In genomic region chr11:33692013-33692504, GRCh38 we compare ENCODE assay signal across 9 cellular contexts. TPM values are rescaled to one million over a fixed set of nuclear protein-coding genes. Genes with fewer than 3 reads are reported as not detected.
DNase-seq lines count a peak whose midpoint lies in the region; ATAC-seq and TF ChIP-seq lines count a peak whose summit lies in the region.
"Had no signal": no experiment of that assay in that cellular context is flagged by ENCODE, and none has a peak within 500 bp of the region (broad histone marks: within the 10 kb centered on the region; RNA-seq: fewer than 3 reads in every experiment).

No MANE protein-coding gene starts in this region.

- no peak for TF ChIP-seq CTCF in HEK293 (tag by site-specific recombination; IDR thresholded peaks at IDR 0.05)

- H3K27me3 Mint-ChIP-seq in activated T-cell treated with anti-CD3 and anti-CD28 coated beads, Interleukin-2, amount 50 U/mL, for 24 hours: peaks cover 6% of the 10 kb centered on the region

- DNase-seq in SW480 (ENCODE audit: low spot score) (peak; percentile 89), glomerular visceral epithelial cell (ENCODE audit: extremely low spot score) (peak; percentile 97), posterior vena cava (ENCODE audit: low spot score) (peak; percentile 90), NCI-H1436 (lab: John Stamatoyannopoulos, UW) (no peak), germinal center (ENCODE audit: low spot score) (no peak)
- DNase-seq in activated T-cell treated with anti-CD3 and anti-CD28 coated beads, Interleukin-2, amount 50 U/mL, for 24 hours: no peak

- no peak overlapping the region for H3K27ac Mint-ChIP-seq in activated T-cell treated with anti-CD3 and anti-CD28 coated beads, Interleukin-2, amount 50 U/mL, for 24 hours

- H3K27ac ChIP-seq in HEK293 (ENCODE audit: extremely low read depth, low read depth, low read length): no peak overlapping the region
- H3K27ac ChIP-seq: neutrophil had no signal

- H3K4me3 ChIP-seq in HEK293 (ENCODE audit: low read depth, low read length): peak overlapping the region; percentile 2

- no peaks in the 10 kb centered on the region for H3K9me3 ChIP-seq in HEK293 (ENCODE audit: control insufficient read depth, insufficient read depth, low read depth, low read length)
- H3K9me3 ChIP-seq: neutrophil had no signal

- H3K36me3 Mint-ChIP-seq in activated T-cell treated with anti-CD3 and anti-CD28 coated beads, Interleukin-2, amount 50 U/mL, for 24 hours (ENCODE audit: low read depth): no peaks in the 10 kb centered on the region

- POLR2A ChIA-PET in HEK293 (lab: Yijun Ruan, JAX): interaction anchor here (1.0 to 2.3 kb wide), 3 partner anchors 9 to 661 kb away, joined by 3 to 20 read pairs (median 17); partner anchors contain the start of genes C11orf91 and CD59

- peaks cover 3% of the 10 kb centered on the region for H3K9me3 Mint-ChIP-seq in activated T-cell treated with anti-CD3 and anti-CD28 coated beads, Interleukin-2, amount 50 U/mL, for 24 hours

- no peak for ATAC-seq in GM21825 (IDR thresholded peaks at IDR 0.05; ENCODE audit: unreplicated experiment)

- CTCF ChIA-PET in HEK293 (lab: Yijun Ruan, JAX): interaction anchor here (0.5 to 2.7 kb wide), 9 partner anchors 21 to 1000 kb away, joined by 3 to 11 read pairs (median 4); no protein-coding TSS in a partner anchor

- H3K36me3 ChIP-seq in HEK293 (ENCODE audit: control insufficient read depth in 2 of 2, insufficient read depth in 1 of 2, low read length in 2 of 2): no peaks in the 10 kb centered on the region
- H3K36me3 ChIP-seq: neutrophil had no signal

- peaks cover 3% of the 10 kb centered on the region for H3K4me1 ChIP-seq in HEK293 (ENCODE audit: control insufficient read depth, insufficient read depth, low read length)

- H3K4me3 Mint-ChIP-seq in activated T-cell treated with anti-CD3 and anti-CD28 coated beads, Interleukin-2, amount 50 U/mL, for 24 hours: no peak overlapping the region

- intact Hi-C loops in posterior vena cava (cut with DNase I): loop anchor here in 1 of 2 donors (5.0 kb wide), 1 partner anchor 45 kb away; the partner anchor contains the start of gene CD59

- H3K4me1 Mint-ChIP-seq in activated T-cell treated with anti-CD3 and anti-CD28 coated beads, Interleukin-2, amount 50 U/mL, for 24 hours (ENCODE audit: low read depth): peaks cover 25% of the 10 kb centered on the region

TF ChIP-seq in HEK293, 187 proteins besides CTCF, POLR2A, EP300 and RAD21 (continues in another document):
- TF ChIP-seq ZNF560 (tag by site-specific recombination; IDR thresholded peaks at IDR 0.05; ENCODE audit: borderline replicate concordance) (no peak), ZNF174 (tag by site-specific recombination; IDR thresholded peaks at IDR 0.05) (no peak), ZSCAN5A (tag by site-specific recombination; IDR thresholded peaks at IDR 0.05) (no peak), ZNF114 (tag by site-specific recombination; IDR thresholded peaks at IDR 0.05) (no peak), TCF7L2 (IDR thresholded peaks at IDR 0.05; ENCODE audit: borderline replicate concordance, low read depth, low read length) (no peak), ZNF785 (tag by site-specific recombination; IDR thresholded peaks at IDR 0.05) (no peak), OVOL3 (tag by site-specific recombination; IDR thresholded peaks at IDR 0.05) (no peak), KLF8 (tag by site-specific recombination; IDR thresholded peaks at IDR 0.05) (peak; percentile 26; the same call in 1 of the 2 replicates), ZNF830 (tag by site-specific recombination; IDR thresholded peaks at IDR 0.05; ENCODE audit: low read depth) (no peak), HOXC10 (CRISPR knock-in tag; IDR thresholded peaks at IDR 0.05) (no peak), ZNF366 (tag by site-specific recombination; conservative IDR thresholded peaks at IDR 0.05) (peak; percentile 62; the same call in 1 of the 2 replicates), PATZ1 (tag by site-specific recombination; IDR thresholded peaks at IDR 0.05) (peak; percentile 57; the same call in 1 of the 2 replicates), GFI1B (tag by site-specific recombination; IDR thresholded peaks at IDR 0.05) (no peak), ZNF549 (tag by site-specific recombination; IDR thresholded peaks at IDR 0.05) (no peak), FEZF1 (tag by site-specific recombination; IDR thresholded peaks at IDR 0.05) (peak; percentile 35), KLF10 (tag by site-specific recombination; IDR thresholded peaks at IDR 0.05) (no peak)
- TF ChIP-seq, protein P1, sequence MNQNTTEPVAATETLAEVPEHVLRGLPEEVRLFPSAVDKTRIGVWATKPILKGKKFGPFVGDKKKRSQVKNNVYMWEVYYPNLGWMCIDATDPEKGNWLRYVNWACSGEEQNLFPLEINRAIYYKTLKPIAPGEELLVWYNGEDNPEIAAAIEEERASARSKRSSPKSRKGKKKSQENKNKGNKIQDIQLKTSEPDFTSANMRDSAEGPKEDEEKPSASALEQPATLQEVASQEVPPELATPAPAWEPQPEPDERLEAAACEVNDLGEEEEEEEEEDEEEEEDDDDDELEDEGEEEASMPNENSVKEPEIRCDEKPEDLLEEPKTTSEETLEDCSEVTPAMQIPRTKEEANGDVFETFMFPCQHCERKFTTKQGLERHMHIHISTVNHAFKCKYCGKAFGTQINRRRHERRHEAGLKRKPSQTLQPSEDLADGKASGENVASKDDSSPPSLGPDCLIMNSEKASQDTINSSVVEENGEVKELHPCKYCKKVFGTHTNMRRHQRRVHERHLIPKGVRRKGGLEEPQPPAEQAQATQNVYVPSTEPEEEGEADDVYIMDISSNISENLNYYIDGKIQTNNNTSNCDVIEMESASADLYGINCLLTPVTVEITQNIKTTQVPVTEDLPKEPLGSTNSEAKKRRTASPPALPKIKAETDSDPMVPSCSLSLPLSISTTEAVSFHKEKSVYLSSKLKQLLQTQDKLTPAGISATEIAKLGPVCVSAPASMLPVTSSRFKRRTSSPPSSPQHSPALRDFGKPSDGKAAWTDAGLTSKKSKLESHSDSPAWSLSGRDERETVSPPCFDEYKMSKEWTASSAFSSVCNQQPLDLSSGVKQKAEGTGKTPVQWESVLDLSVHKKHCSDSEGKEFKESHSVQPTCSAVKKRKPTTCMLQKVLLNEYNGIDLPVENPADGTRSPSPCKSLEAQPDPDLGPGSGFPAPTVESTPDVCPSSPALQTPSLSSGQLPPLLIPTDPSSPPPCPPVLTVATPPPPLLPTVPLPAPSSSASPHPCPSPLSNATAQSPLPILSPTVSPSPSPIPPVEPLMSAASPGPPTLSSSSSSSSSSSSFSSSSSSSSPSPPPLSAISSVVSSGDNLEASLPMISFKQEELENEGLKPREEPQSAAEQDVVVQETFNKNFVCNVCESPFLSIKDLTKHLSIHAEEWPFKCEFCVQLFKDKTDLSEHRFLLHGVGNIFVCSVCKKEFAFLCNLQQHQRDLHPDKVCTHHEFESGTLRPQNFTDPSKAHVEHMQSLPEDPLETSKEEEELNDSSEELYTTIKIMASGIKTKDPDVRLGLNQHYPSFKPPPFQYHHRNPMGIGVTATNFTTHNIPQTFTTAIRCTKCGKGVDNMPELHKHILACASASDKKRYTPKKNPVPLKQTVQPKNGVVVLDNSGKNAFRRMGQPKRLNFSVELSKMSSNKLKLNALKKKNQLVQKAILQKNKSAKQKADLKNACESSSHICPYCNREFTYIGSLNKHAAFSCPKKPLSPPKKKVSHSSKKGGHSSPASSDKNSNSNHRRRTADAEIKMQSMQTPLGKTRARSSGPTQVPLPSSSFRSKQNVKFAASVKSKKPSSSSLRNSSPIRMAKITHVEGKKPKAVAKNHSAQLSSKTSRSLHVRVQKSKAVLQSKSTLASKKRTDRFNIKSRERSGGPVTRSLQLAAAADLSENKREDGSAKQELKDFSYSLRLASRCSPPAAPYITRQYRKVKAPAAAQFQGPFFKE (tag by site-specific recombination; IDR thresholded peaks at IDR 0.05; ENCODE audit: borderline replicate concordance): no peak
- TF ChIP-seq, protein P2, sequence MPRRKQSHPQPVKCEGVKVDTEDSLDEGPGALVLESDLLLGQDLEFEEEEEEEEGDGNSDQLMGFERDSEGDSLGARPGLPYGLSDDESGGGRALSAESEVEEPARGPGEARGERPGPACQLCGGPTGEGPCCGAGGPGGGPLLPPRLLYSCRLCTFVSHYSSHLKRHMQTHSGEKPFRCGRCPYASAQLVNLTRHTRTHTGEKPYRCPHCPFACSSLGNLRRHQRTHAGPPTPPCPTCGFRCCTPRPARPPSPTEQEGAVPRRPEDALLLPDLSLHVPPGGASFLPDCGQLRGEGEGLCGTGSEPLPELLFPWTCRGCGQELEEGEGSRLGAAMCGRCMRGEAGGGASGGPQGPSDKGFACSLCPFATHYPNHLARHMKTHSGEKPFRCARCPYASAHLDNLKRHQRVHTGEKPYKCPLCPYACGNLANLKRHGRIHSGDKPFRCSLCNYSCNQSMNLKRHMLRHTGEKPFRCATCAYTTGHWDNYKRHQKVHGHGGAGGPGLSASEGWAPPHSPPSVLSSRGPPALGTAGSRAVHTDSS (tag by site-specific recombination; IDR thresholded peaks at IDR 0.05): no peak

RNA-seq across cellular contexts. Expression of gene C11orf91, which starts 8.6 kb away (rescaled TPM):
- total RNA-seq in posterior vena cava: 1 to 10 TPM; 1.3 to 2.2 TPM

RNA-seq across cellular contexts. Expression of gene CD59, which starts 44.2 kb away (rescaled TPM):
- total RNA-seq in posterior vena cava: 1,000 to 10,000 TPM in 1 of 2 donors, 100 to 1,000 TPM in 1; 654 to 1,001 TPM

Comparison
In these comparisons a context has a peak if more than half of its experiments do, and no peak if none do; other contexts are left out.
1. DNase-seq: peak in SW480 (single experiment), glomerular visceral epithelial cell (single experiment) and posterior vena cava (single experiment); none in NCI-H1436 (single experiment), germinal center (single experiment) and activated T-cell treated with anti-CD3 and anti-CD28 coated beads, Interleukin-2, amount 50 U/mL, for 24 hours (single experiment).